8 cellular contexts compared by ENCODE assay signal in genomic region chr3:188061133-188061532, GRCh38.
DNase-seq lines count a peak whose midpoint lies in the region; ATAC-seq and TF ChIP-seq lines count a peak whose summit lies in the region.

No MANE protein-coding gene starts in this region.

- CTCF ChIA-PET in A673 (lab: Charles Lee) (no interaction called here), WTC11 (lab: Charles Lee) (interaction anchor here (0.8 kb wide), 1 partner anchor 321 kb away, joined by 3 read pairs; no protein-coding TSS in a partner anchor)

- H3K27me3 Mint-ChIP-seq in WTC11 (ENCODE audit: low read depth), result no peaks in the 10 kb centered on the region
- no peaks in the 10 kb centered on the region for H3K27me3 Mint-ChIP-seq in central memory CD8-positive, alpha-beta T cell

- no peak overlapping the region for H3K4me3 Mint-ChIP-seq in WTC11
- no peak overlapping the region for H3K4me3 Mint-ChIP-seq in central memory CD8-positive, alpha-beta T cell

- H3K27me3 ChIP-seq in A673 (replicated peaks; ENCODE audit: insufficient read depth, low read depth, low read length, poor library complexity) (no peaks in the 10 kb centered on the region), stomach (no peaks in the 10 kb centered on the region)

- H3K36me3 ChIP-seq in A673 (ENCODE audit: insufficient read depth, low read length, poor library complexity, severe bottlenecking), result no peaks in the 10 kb centered on the region
- H3K36me3 ChIP-seq in stomach, result no peaks in the 10 kb centered on the region

- no peaks in the 10 kb centered on the region for H3K36me3 Mint-ChIP-seq in WTC11
- H3K36me3 Mint-ChIP-seq in central memory CD8-positive, alpha-beta T cell (ENCODE audit: insufficient read depth), result peaks cover 1% of the 10 kb centered on the region

- 6 to 26% (median 18%) methylated on average over 2 of the region's 2 CpGs for WGBS in stomach, 5 donors

- BruUV-seq in A673 (replicated peaks; lab: Mats Ljungman, UMichigan), result no TSS peak

- H3K27ac ChIP-seq in A673 (ENCODE audit: low read depth, low read length, poor library complexity, severe bottlenecking), result no peak overlapping the region
- H3K27ac ChIP-seq in stomach, result no peak overlapping the region

- TF ChIP-seq POLR2A in stomach (IDR thresholded peaks at IDR 0.05), result no peak

- no peak overlapping the region for H3K27ac Mint-ChIP-seq in WTC11
- H3K27ac Mint-ChIP-seq in central memory CD8-positive, alpha-beta T cell (ENCODE audit: low read depth), result no peak overlapping the region

- H3K4me3 ChIP-seq in A673 (ENCODE audit: low read depth, low read length, poor library complexity, severe bottlenecking), result no peak overlapping the region
- no peak overlapping the region for H3K4me3 ChIP-seq in stomach

- H3K4me1 ChIP-seq in A673 (ENCODE audit: insufficient read depth, low read length, poor library complexity, severe bottlenecking) (no peaks in the 10 kb centered on the region), stomach (peaks cover 8 to 38% (median 23%) of the 10 kb centered on the region in 4 donors)

- POLR2A ChIA-PET in A673 (lab: Charles Lee; ENCODE audit: low non-redundant PET), result no interaction called here
- POLR2A ChIA-PET in WTC11 (lab: Charles Lee), result no interaction called here

- TF ChIP-seq EP300 in stomach (IDR thresholded peaks at IDR 0.05), result no peak

- ATAC-seq in HG03565 (IDR thresholded peaks at IDR 0.05; ENCODE audit: unreplicated experiment) (peak; percentile 48), WTC11 (peak; percentile 64)
- peak; percentile 94 for ATAC-seq in central memory CD8-positive, alpha-beta T cell (replicated peaks; ENCODE audit: extremely low read depth, poor library complexity, severe bottlenecking)

- intact Hi-C loops in A673 (cut with micrococcal nuclease; ENCODE audit: unreplicated experiment) (no loop called here), stomach (cut with DNase I; ENCODE audit: low total_unique reads) (no loop called here)

- DNase-seq in A673 (ENCODE audit: low spot score), result peak; percentile 67
- no peak for DNase-seq in WTC11 (ENCODE audit: low spot score)
- peak in 1 of 2 donors; percentile 21 for DNase-seq in central memory CD8-positive, alpha-beta T cell (ENCODE audit: low spot score in 2 of 2)
- peak; percentile 76 for DNase-seq in stimulated activated CD4-positive, alpha-beta T cell treated with anti-CD3 and anti-CD28 coated beads, Interleukin-15, amount 100 ng/mL, for 24 hours
- no peak for DNase-seq in COR-L47 (lab: John Stamatoyannopoulos, UW)
- DNase-seq in putamen (ENCODE audit: low spot score), result no peak
- DNase-seq in stomach, result no peak

- peaks cover 7% of the 10 kb centered on the region for H3K4me1 Mint-ChIP-seq in WTC11
- peaks cover 14% of the 10 kb centered on the region for H3K4me1 Mint-ChIP-seq in central memory CD8-positive, alpha-beta T cell

- H3K9me3 ChIP-seq in A673 (ENCODE audit: low read depth, low read length, poor library complexity, severe bottlenecking) (no peaks in the 10 kb centered on the region), stomach (no peaks in the 10 kb centered on the region)

- H3K9me3 Mint-ChIP-seq in WTC11, result no peaks in the 10 kb centered on the region
- H3K9me3 Mint-ChIP-seq in central memory CD8-positive, alpha-beta T cell, result no peaks in the 10 kb centered on the region

- TF ChIP-seq CTCF in A673 (conservative IDR thresholded peaks at IDR 0.05; ENCODE audit: low read depth, low read length) (no peak), WTC11 (IDR thresholded peaks at IDR 0.05) (no peak), stomach (IDR thresholded peaks at IDR 0.05) (no peak)

TF ChIP-seq in WTC11, 78 proteins besides CTCF, POLR2A, EP300 and RAD21 (continues in another document):
- TF ChIP-seq USF2 (CRISPR knock-in tag; IDR thresholded peaks at IDR 0.05) (no peak), PREB (CRISPR knock-in tag; IDR thresholded peaks at IDR 0.05; ENCODE audit: borderline replicate concordance) (no peak), ZNF512 (CRISPR knock-in tag; IDR thresholded peaks at IDR 0.05; ENCODE audit: borderline replicate concordance) (no peak), NR1H2 (CRISPR knock-in tag; IDR thresholded peaks at IDR 0.05) (no peak), ZNF121 (CRISPR knock-in tag; IDR thresholded peaks at IDR 0.05) (no peak), FOXP4 (CRISPR knock-in tag; IDR thresholded peaks at IDR 0.05) (no peak), ZNF671 (CRISPR knock-in tag; IDR thresholded peaks at IDR 0.05) (no peak), NR3C1 (CRISPR knock-in tag; conservative IDR thresholded peaks at IDR 0.05; ENCODE audit: low read depth) (no peak)
- TF ChIP-seq, protein P1, sequence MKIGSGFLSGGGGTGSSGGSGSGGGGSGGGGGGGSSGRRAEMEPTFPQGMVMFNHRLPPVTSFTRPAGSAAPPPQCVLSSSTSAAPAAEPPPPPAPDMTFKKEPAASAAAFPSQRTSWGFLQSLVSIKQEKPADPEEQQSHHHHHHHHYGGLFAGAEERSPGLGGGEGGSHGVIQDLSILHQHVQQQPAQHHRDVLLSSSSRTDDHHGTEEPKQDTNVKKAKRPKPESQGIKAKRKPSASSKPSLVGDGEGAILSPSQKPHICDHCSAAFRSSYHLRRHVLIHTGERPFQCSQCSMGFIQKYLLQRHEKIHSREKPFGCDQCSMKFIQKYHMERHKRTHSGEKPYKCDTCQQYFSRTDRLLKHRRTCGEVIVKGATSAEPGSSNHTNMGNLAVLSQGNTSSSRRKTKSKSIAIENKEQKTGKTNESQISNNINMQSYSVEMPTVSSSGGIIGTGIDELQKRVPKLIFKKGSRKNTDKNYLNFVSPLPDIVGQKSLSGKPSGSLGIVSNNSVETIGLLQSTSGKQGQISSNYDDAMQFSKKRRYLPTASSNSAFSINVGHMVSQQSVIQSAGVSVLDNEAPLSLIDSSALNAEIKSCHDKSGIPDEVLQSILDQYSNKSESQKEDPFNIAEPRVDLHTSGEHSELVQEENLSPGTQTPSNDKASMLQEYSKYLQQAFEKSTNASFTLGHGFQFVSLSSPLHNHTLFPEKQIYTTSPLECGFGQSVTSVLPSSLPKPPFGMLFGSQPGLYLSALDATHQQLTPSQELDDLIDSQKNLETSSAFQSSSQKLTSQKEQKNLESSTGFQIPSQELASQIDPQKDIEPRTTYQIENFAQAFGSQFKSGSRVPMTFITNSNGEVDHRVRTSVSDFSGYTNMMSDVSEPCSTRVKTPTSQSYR (CRISPR knock-in tag; IDR thresholded peaks at IDR 0.05), result no peak

Comparison
In these comparisons a context has a peak if more than half of its experiments do, and no peak if none do; other contexts are left out.
1. DNase-seq: peak in A673 (single experiment) and stimulated activated CD4-positive, alpha-beta T cell treated with anti-CD3 and anti-CD28 coated beads, Interleukin-15, amount 100 ng/mL, for 24 hours (single experiment); none in WTC11 (single experiment), COR-L47 (single experiment), putamen (single experiment) and stomach (single experiment).
2. Peak in every context shown above with its lines, with median percentiles within 50 percentile points of each other: ATAC-seq.